ENCODE assay signal across 11 cellular contexts in genomic region chr18:63206433-63207153, GRCh38.
DNase-seq lines count a peak whose midpoint lies in the region; ATAC-seq, FAIRE-seq and TF ChIP-seq lines count a peak whose summit lies in the region.
"Had no signal": no experiment of that assay in that cellular context is flagged by ENCODE, and none has a peak within 500 bp of the region (broad histone marks: within the 10 kb centered on the region; RNA-seq: fewer than 3 reads in every experiment).

No MANE protein-coding gene starts in this region.

- 70% methylated on average over 10 of the region's 13 CpGs for WGBS in hepatocyte (ENCODE audit: low lambda C conversion rate, missing lambda C conversion rate)

- TF ChIP-seq CTCF in hepatocyte (IDR thresholded peaks at IDR 0.05; ENCODE audit: poor library complexity) = no peak

- H3K36me3 Mint-ChIP-seq in CD4-positive, CD25-positive, alpha-beta regulatory T cell = peaks cover 13% of the 10 kb centered on the region

- no peaks in the 10 kb centered on the region for H3K27me3 Mint-ChIP-seq in CD4-positive, CD25-positive, alpha-beta regulatory T cell

- peak; percentile 84 for FAIRE-seq in GM12892 (lab: Jason Lieb, UNC)

- no peaks in the 10 kb centered on the region for H3K36me3 ChIP-seq in CD4-positive, CD25-positive, alpha-beta regulatory T cell (ENCODE audit: control insufficient read depth, insufficient read depth, low read length)
- no peaks in the 10 kb centered on the region for H3K36me3 ChIP-seq in SJCRH30
- no peaks in the 10 kb centered on the region for H3K36me3 ChIP-seq in hepatocyte (replicated peaks; ENCODE audit: insufficient read depth, low read depth)

- peak overlapping the region; percentile 92 to 97 (median 96) for H3K27ac Mint-ChIP-seq in CD4-positive, CD25-positive, alpha-beta regulatory T cell

- no peak for ATAC-seq in CD4-positive, CD25-positive, alpha-beta regulatory T cell (ENCODE audit: low read depth in 2 of 2)
- ATAC-seq in HG02798 (IDR thresholded peaks at IDR 0.05; ENCODE audit: poor library complexity, unreplicated experiment) (no peak), GM19035 (IDR thresholded peaks at IDR 0.05; ENCODE audit: unreplicated experiment) (no peak), HG02884 (IDR thresholded peaks at IDR 0.05; ENCODE audit: unreplicated experiment) (no peak)
- ATAC-seq: HCT116 had no signal

- H3K4me3 Mint-ChIP-seq in CD4-positive, CD25-positive, alpha-beta regulatory T cell = peak overlapping the region; percentile 80 to 97 (median 90)

- H3K9me2 ChIP-seq in hepatocyte (replicated peaks; ENCODE audit: insufficient read depth) = no peaks in the 10 kb centered on the region

- no peaks in the 10 kb centered on the region for H3K9me3 Mint-ChIP-seq in CD4-positive, CD25-positive, alpha-beta regulatory T cell

- no peaks in the 10 kb centered on the region for H3K9me3 ChIP-seq in CD4-positive, CD25-positive, alpha-beta regulatory T cell (ENCODE audit: control insufficient read depth in 2 of 2, low read length in 2 of 2)
- no peaks in the 10 kb centered on the region for H3K9me3 ChIP-seq in SJCRH30 (replicated peaks)
- H3K9me3 ChIP-seq in hepatocyte (ENCODE audit: low read depth) = no peaks in the 10 kb centered on the region

- peaks cover 49 to 95% (median 78%) of the 10 kb centered on the region in 4 donors for H3K4me1 Mint-ChIP-seq in CD4-positive, CD25-positive, alpha-beta regulatory T cell

- no peaks in the 10 kb centered on the region for H4K20me1 ChIP-seq in hepatocyte (ENCODE audit: insufficient read depth, poor library complexity, severe bottlenecking)

- H3K4me2 ChIP-seq in hepatocyte = peak overlapping the region; percentile 25

- H3K27me3 ChIP-seq in CD4-positive, CD25-positive, alpha-beta regulatory T cell (ENCODE audit: control insufficient read depth, insufficient read depth, low read length) = no peaks in the 10 kb centered on the region
- H3K27me3 ChIP-seq in SJCRH30 (no peaks in the 10 kb centered on the region), hepatocyte (no peaks in the 10 kb centered on the region)

- peaks cover 97% of the 10 kb centered on the region for H3K4me1 ChIP-seq in CD4-positive, CD25-positive, alpha-beta regulatory T cell (ENCODE audit: control insufficient read depth, insufficient read depth, low read length, poor library complexity, severe bottlenecking)
- H3K4me1 ChIP-seq in SJCRH30 = no peaks in the 10 kb centered on the region; the same call in 1 of the 2 replicates
- H3K4me1 ChIP-seq in hepatocyte (ENCODE audit: insufficient read depth) = no peaks in the 10 kb centered on the region

- peak in 1 of 3 donors; percentile 74 for DNase-seq in CD4-positive, CD25-positive, alpha-beta regulatory T cell
- DNase-seq in GM12892 (ENCODE audit: insufficient read length) (no peak), SJCRH30 (no peak), hepatocyte (ENCODE audit: low spot score) (no peak), GM19240 (ENCODE audit: insufficient read length, low spot score) (no peak)
- DNase-seq: activated CD4-positive, alpha-beta T cell treated with anti-CD3 and anti-CD28 coated beads, Interleukin-2, amount 50 U/mL, for 4 hours; trophoblast cell had no signal

- no peaks in the 10 kb centered on the region for H3K79me2 ChIP-seq in hepatocyte

- H3K4me3 ChIP-seq in CD4-positive, CD25-positive, alpha-beta regulatory T cell (ENCODE audit: low read depth, low read length) = peak overlapping the region; percentile 73
- H3K4me3 ChIP-seq in SJCRH30 = 0 out of 2 replicates have a peak overlapping the region, but pooled peaks have one; percentile 6
- H3K4me3 ChIP-seq in hepatocyte = no peak overlapping the region

- no peak for TF ChIP-seq POLR2A in GM12892 (IDR thresholded peaks at IDR 0.05; ENCODE audit: low read depth, low read length)

- no peak overlapping the region for H2AFZ ChIP-seq in hepatocyte

- H3K27ac ChIP-seq in CD4-positive, CD25-positive, alpha-beta regulatory T cell (ENCODE audit: insufficient read depth, low read length, poor library complexity, severe bottlenecking) = peak overlapping the region; percentile 75
- no peak overlapping the region for H3K27ac ChIP-seq in SJCRH30
- peak overlapping the region; percentile 2 for H3K27ac ChIP-seq in hepatocyte
